ENCODE assay signal across 19 cellular contexts in the genomic region with DNA sequence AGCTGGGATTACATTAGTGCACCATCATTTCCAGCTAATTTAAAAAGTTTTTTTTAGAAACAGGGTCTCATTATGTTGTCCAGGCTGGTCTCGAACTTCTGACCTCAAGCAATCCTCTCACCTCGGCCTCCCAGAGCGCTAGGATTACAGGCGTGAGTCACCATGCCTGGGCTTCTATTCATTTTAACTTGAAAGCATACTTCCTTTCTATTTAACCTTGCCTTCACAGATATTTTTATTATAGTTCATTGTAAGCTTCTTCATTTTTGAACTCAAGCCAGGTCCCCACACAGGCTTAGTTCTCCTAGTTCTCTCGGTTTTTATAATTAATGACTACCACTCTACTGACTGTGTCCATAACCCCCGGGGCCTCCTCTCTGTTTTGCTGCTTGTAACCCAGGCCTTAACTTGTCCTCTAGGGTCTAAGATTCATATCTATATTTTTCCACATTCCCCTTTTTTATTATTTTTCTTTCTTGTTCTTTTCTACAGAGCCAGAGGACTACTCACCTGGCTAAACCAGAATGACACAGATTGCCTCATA. TPM values are rescaled to one million over a fixed set of nuclear protein-coding genes. Genes with fewer than 3 reads are reported as not detected.
DNase-seq lines count a peak whose midpoint lies in the region; ATAC-seq, FAIRE-seq and TF ChIP-seq lines count a peak whose summit lies in the region.
"Had no signal": no experiment of that assay in that cellular context is flagged by ENCODE, and none has a peak within 500 bp of the region (broad histone marks: within the 10 kb centered on the region; RNA-seq: fewer than 3 reads in every experiment).

No MANE protein-coding gene starts in this region.

- H3K27me3 Mint-ChIP-seq in astrocyte (ENCODE audit: low read depth, unreplicated experiment), result no peaks in the 10 kb centered on the region

- no peaks in the 10 kb centered on the region for H3K4me1 Mint-ChIP-seq in astrocyte (ENCODE audit: low read depth, unreplicated experiment)
- no peaks in the 10 kb centered on the region for H3K4me1 Mint-ChIP-seq in stimulated activated effector memory CD8-positive, alpha-beta T cell treated with anti-CD3 and anti-CD28 coated beads, Interleukin-12 subunit alpha, Interleukin-12 subunit beta, amount 100 ng/mL, for 72 hours

- peak; percentile 0 for DNase-seq in HT1080 (ENCODE audit: low read depth)
- peak; percentile 25 for DNase-seq in astrocyte (ENCODE audit: low read depth)
- no peak for DNase-seq in epithelial cell of prostate (ENCODE audit: low read depth, low spot score)
- peak; percentile 27 for DNase-seq in prostate gland (ENCODE audit: low spot score)
- DNase-seq in stimulated activated effector memory CD8-positive, alpha-beta T cell treated with anti-CD3 and anti-CD28 coated beads, Interleukin-12 subunit alpha, Interleukin-12 subunit beta, amount 100 ng/mL, for 72 hours (ENCODE audit: low spot score in 2 of 2), result no peak
- no peak for DNase-seq in MG63
- no peak for DNase-seq in NCI-H146 (lab: John Stamatoyannopoulos, UW)
- DNase-seq: DMS 273 treated with DMSO at 0.1 percent for 48 hours, H7, NCI-H1048, NCI-H1694, NCI-H446, NCI-H82, Right ventricle myocardium superior had no signal

- no peaks in the 10 kb centered on the region for H3K79me2 ChIP-seq in astrocyte (ENCODE audit: insufficient read depth, low read length)

- H3K27ac ChIP-seq in astrocyte (ENCODE audit: low read depth, low read length), result no peak overlapping the region
- peak overlapping the region; percentile 13 for H3K27ac ChIP-seq in epithelial cell of prostate
- H3K27ac ChIP-seq in prostate gland, result no peak overlapping the region
- H3K27ac ChIP-seq: BLaER1 had no signal

- H3K36me3 ChIP-seq in astrocyte (ENCODE audit: insufficient read depth, low read length), result no peaks in the 10 kb centered on the region
- no peaks in the 10 kb centered on the region for H3K36me3 ChIP-seq in prostate gland
- H3K36me3 ChIP-seq in MG63, result no peaks in the 10 kb centered on the region
- H3K36me3 ChIP-seq: BLaER1 had no signal

- intact Hi-C loops in prostate gland (cut with DNase I), result no loop called here

- no peaks in the 10 kb centered on the region for H3K4me1 ChIP-seq in astrocyte (ENCODE audit: insufficient read depth, low read length)
- H3K4me1 ChIP-seq in prostate gland (replicated peaks), result no peaks in the 10 kb centered on the region
- H3K4me1 ChIP-seq: BLaER1 had no signal

- no peak overlapping the region for H2AFZ ChIP-seq in astrocyte (ENCODE audit: low read depth, low read length)

- H3K27ac Mint-ChIP-seq in astrocyte (ENCODE audit: unreplicated experiment), result no peak overlapping the region
- H3K27ac Mint-ChIP-seq in stimulated activated effector memory CD8-positive, alpha-beta T cell treated with anti-CD3 and anti-CD28 coated beads, Interleukin-12 subunit alpha, Interleukin-12 subunit beta, amount 100 ng/mL, for 72 hours, result no peak overlapping the region

- H3K27me3 ChIP-seq in astrocyte (ENCODE audit: insufficient read depth, low read length) (no peaks in the 10 kb centered on the region), prostate gland (replicated peaks; ENCODE audit: insufficient read depth) (no peaks in the 10 kb centered on the region), MG63 (no peaks in the 10 kb centered on the region)

- peaks cover 2% of the 10 kb centered on the region for H3K36me3 Mint-ChIP-seq in astrocyte (ENCODE audit: low read depth, unreplicated experiment)
- no peaks in the 10 kb centered on the region for H3K36me3 Mint-ChIP-seq in stimulated activated effector memory CD8-positive, alpha-beta T cell treated with anti-CD3 and anti-CD28 coated beads, Interleukin-12 subunit alpha, Interleukin-12 subunit beta, amount 100 ng/mL, for 72 hours

- no peaks in the 10 kb centered on the region for H4K20me1 ChIP-seq in astrocyte (ENCODE audit: insufficient read depth, low read length)
- H4K20me1 ChIP-seq: BLaER1 had no signal

- 13% methylated on average over 6 of the region's 6 CpGs for WGBS in prostate gland

- H3K9ac ChIP-seq in astrocyte (ENCODE audit: low read length), result no peak overlapping the region
- H3K9ac ChIP-seq: BLaER1 had no signal

- TF ChIP-seq CTCF in astrocyte (IDR thresholded peaks at IDR 0.05; ENCODE audit: insufficient read depth, low read depth, low read length) (no peak), prostate gland (IDR thresholded peaks at IDR 0.05) (no peak)

- no peak for TF ChIP-seq POLR2A in prostate gland (IDR thresholded peaks at IDR 0.05)

- H3K4me3 ChIP-seq in astrocyte (ENCODE audit: insufficient read depth, low read depth, low read length) (no peak overlapping the region), prostate gland (no peak overlapping the region), MG63 (no peak overlapping the region)
- H3K4me3 ChIP-seq: BLaER1 had no signal

- H3K9me3 Mint-ChIP-seq in astrocyte (ENCODE audit: unreplicated experiment), result peaks cover 2% of the 10 kb centered on the region
- no peaks in the 10 kb centered on the region for H3K9me3 Mint-ChIP-seq in stimulated activated effector memory CD8-positive, alpha-beta T cell treated with anti-CD3 and anti-CD28 coated beads, Interleukin-12 subunit alpha, Interleukin-12 subunit beta, amount 100 ng/mL, for 72 hours

- H3K9me3 ChIP-seq in astrocyte (ENCODE audit: insufficient read depth, low read depth, low read length) (no peaks in the 10 kb centered on the region), prostate gland (no peaks in the 10 kb centered on the region), MG63 (no peaks in the 10 kb centered on the region)
- H3K9me3 ChIP-seq: BLaER1 had no signal

- H3K4me2 ChIP-seq in astrocyte (ENCODE audit: low read length), result no peak overlapping the region
- H3K4me2 ChIP-seq: BLaER1 had no signal

- no peak for ATAC-seq in stimulated activated effector memory CD8-positive, alpha-beta T cell treated with anti-CD3 and anti-CD28 coated beads, Interleukin-12 subunit alpha, Interleukin-12 subunit beta, amount 100 ng/mL, for 72 hours
- no peak for ATAC-seq in GM21423 (IDR thresholded peaks at IDR 0.05; ENCODE audit: unreplicated experiment)
- ATAC-seq: Panc1, SK-N-SH treated with all-trans-retinoic acid at 6 μM for 48 hours had no signal

- no peak overlapping the region for H3K4me3 Mint-ChIP-seq in astrocyte (ENCODE audit: unreplicated experiment)
- H3K4me3 Mint-ChIP-seq in stimulated activated effector memory CD8-positive, alpha-beta T cell treated with anti-CD3 and anti-CD28 coated beads, Interleukin-12 subunit alpha, Interleukin-12 subunit beta, amount 100 ng/mL, for 72 hours, result no peak overlapping the region

- peak; percentile 64 for FAIRE-seq in astrocyte (lab: Jason Lieb, UNC)
- FAIRE-seq: HTR-8/SVneo had no signal

RNA-seq across cellular contexts. Expression of a gene that starts 50.7 kb away (rescaled TPM):
- 61.2 and 68.9 TPM in 2 replicates for total RNA-seq in HT1080 (2014; rRNA removed; shearing (Covaris generic))
- 41.8 and 54.1 TPM in 2 replicates for polyA plus RNA-seq in HT1080 (2015; cell fraction: cytosol; rRNA removed)
- polyA plus RNA-seq in HT1080 (2015; cell fraction: nucleus; rRNA removed), result 26.2 and 33.7 TPM in 2 replicates
- total RNA-seq in astrocyte (70.8 and 76.6 TPM in 2 replicates), prostate gland (10 to 100 TPM; 54.5 to 65.5 TPM)
- total RNA-seq in MG63 (2014; rRNA removed; shearing (Covaris generic); ENCODE audit: low replicate concordance), result 35.4 and 101 TPM in 2 replicates

Comparison
In these comparisons a context has a peak if more than half of its experiments do, and no peak if none do; other contexts are left out.
1. DNase-seq: peak in HT1080 (single experiment), astrocyte (single experiment) and prostate gland (single experiment); none in epithelial cell of prostate (single experiment), stimulated activated effector memory CD8-positive, alpha-beta T cell treated with anti-CD3 and anti-CD28 coated beads, Interleukin-12 subunit alpha, Interleukin-12 subunit beta, amount 100 ng/mL, for 72 hours (0 of 2), MG63 (single experiment) and NCI-H146 (single experiment).